In genomic region chr22:43747877-43748276, GRCh38 we compare ENCODE assay signal across 21 cellular contexts.
A peak's percentile ranks its signal among the peaks of the same experiment; 100 is the strongest.
DNase-seq lines count a peak whose midpoint lies in the region; ATAC-seq, FAIRE-seq and TF ChIP-seq lines count a peak whose summit lies in the region.
"Had no signal": no experiment of that assay in that cellular context is flagged by ENCODE, and none has a peak within 500 bp of the region (broad histone marks: within the 10 kb centered on the region; RNA-seq: fewer than 3 reads in every experiment).

No MANE protein-coding gene starts in this region.

- POLR2A ChIA-PET in GM12878 (lab: Charles Lee) = interaction anchor here (0.6 kb wide), 1 partner anchor 227 kb away, joined by 8 read pairs; no protein-coding TSS in a partner anchor

- H3K27ac Mint-ChIP-seq in GM23338 (no peak overlapping the region), CD14-positive monocyte (no peak overlapping the region)
- H3K27ac Mint-ChIP-seq: CD4-positive, alpha-beta memory T cell; IgD-negative memory B cell had no signal

- H3K9me3 Mint-ChIP-seq in GM23338 (no peaks in the 10 kb centered on the region), CD14-positive monocyte (peaks cover 0 to 1% (median 0%) of the 10 kb centered on the region in 7 donors)

- peaks cover 27% of the 10 kb centered on the region for H3K4me1 ChIP-seq in GM23338 (ENCODE audit: insufficient read depth)
- H3K4me1 ChIP-seq in GM12878 (ENCODE audit: control insufficient read depth, insufficient read depth, low read length) = no peaks in the 10 kb centered on the region
- no peaks in the 10 kb centered on the region for H3K4me1 ChIP-seq in osteoblast (ENCODE audit: insufficient read depth, low read length)
- H3K4me1 ChIP-seq: A549 had no signal

- in situ Hi-C loops in G401 (cut with HindIII; ENCODE audit: low sequenced_read_pairs) (no loop called here), GM12878 (cut with MboI) (no loop called here)

- H3K27me3 ChIP-seq in GM23338 (ENCODE audit: insufficient read depth) (no peaks in the 10 kb centered on the region), GM12878 (replicated peaks in 1 of 2; ENCODE audit: control insufficient read depth in 2 of 2, insufficient read depth in 2 of 2, low read length in 1 of 2) (no peaks in the 10 kb centered on the region), osteoblast (ENCODE audit: insufficient read depth, low read length) (peaks cover 3% of the 10 kb centered on the region)
- H3K27me3 ChIP-seq: BLaER1 had no signal

- H3K27me3 Mint-ChIP-seq in GM23338 (ENCODE audit: insufficient read depth, low read depth, poor library complexity) = peaks cover 12% of the 10 kb centered on the region
- peaks cover 1 to 10% (median 2%) of the 10 kb centered on the region in 3 donors for H3K27me3 Mint-ChIP-seq in CD14-positive monocyte (ENCODE audit: low read depth in 3 of 3)

- H3K36me3 Mint-ChIP-seq in GM23338 (ENCODE audit: low read depth) = no peaks in the 10 kb centered on the region
- no peaks in the 10 kb centered on the region for H3K36me3 Mint-ChIP-seq in CD14-positive monocyte
- H3K36me3 Mint-ChIP-seq: CD4-positive, alpha-beta memory T cell had no signal

- RAD21 ChIA-PET in GM12878 (lab: Charles Lee; ENCODE audit: unreplicated experiment) = no interaction called here

- SMC1A ChIA-PET in GM12878 (lab: Charles Lee; ENCODE audit: uncharacterized antibody, unreplicated experiment) = no interaction called here

- H3K27ac ChIP-seq in GM23338 (ENCODE audit: low read depth) (no peak overlapping the region), GM12878 (ENCODE audit: control insufficient read depth, insufficient read depth) (no peak overlapping the region), osteoblast (ENCODE audit: low read depth, low read length) (no peak overlapping the region)
- H3K27ac ChIP-seq: A549, BLaER1 had no signal

- peak; percentile 20 to 60; a peak in 3 of 4 replicates for TF ChIP-seq CTCF in GM23338 (conservative IDR thresholded peaks at IDR 0.05; ENCODE audit: low read depth in 2 of 2)
- TF ChIP-seq CTCF in GM12878 (IDR thresholded peaks at IDR 0.05 in 2 of 3, conservative IDR thresholded peaks at IDR 0.05 in 1 of 3; ENCODE audit: control insufficient read depth in 2 of 3, extremely low read depth in 1 of 3, insufficient read depth in 1 of 3, low read depth in 3 of 3, low read length in 3 of 3) = peak; percentile 11 to 34 (median 12); a peak in 2 of 6 replicates
- peak; percentile 5 for TF ChIP-seq CTCF in osteoblast (IDR thresholded peaks at IDR 0.05; ENCODE audit: extremely low read depth, low read depth, low read length)
- TF ChIP-seq CTCF in CD14-positive monocyte (IDR thresholded peaks at IDR 0.05) = no peak

- peaks cover 23% of the 10 kb centered on the region for H3K4me1 Mint-ChIP-seq in GM23338
- no peaks in the 10 kb centered on the region for H3K4me1 Mint-ChIP-seq in CD14-positive monocyte
- H3K4me1 Mint-ChIP-seq: IgD-negative memory B cell had no signal

- H2AFZ ChIP-seq in GM23338 (no peak overlapping the region), GM12878 (ENCODE audit: control insufficient read depth, low read depth, low read length) (no peak overlapping the region), osteoblast (ENCODE audit: low read length) (no peak overlapping the region)

- intact Hi-C loops in GM12878 (cut with micrococcal nuclease; ENCODE audit: unreplicated experiment) = loop anchor here (10.0 kb wide), 1 partner anchor 137 kb away; no protein-coding TSS in a partner anchor
- intact Hi-C loops in CD14-positive monocyte (cut with micrococcal nuclease) = no loop called here

- no peaks in the 10 kb centered on the region for H4K20me1 ChIP-seq in GM23338 (replicated peaks; ENCODE audit: insufficient read depth)
- H4K20me1 ChIP-seq in GM12878 (ENCODE audit: control insufficient read depth, insufficient read depth) = no peaks in the 10 kb centered on the region
- H4K20me1 ChIP-seq in osteoblast (ENCODE audit: insufficient read depth, low read length) = no peaks in the 10 kb centered on the region
- H4K20me1 ChIP-seq: BLaER1 had no signal

- H3K79me2 ChIP-seq in GM23338 (replicated peaks; ENCODE audit: insufficient read depth) (no peaks in the 10 kb centered on the region), GM12878 (ENCODE audit: control insufficient read depth, insufficient read depth, low read length) (no peaks in the 10 kb centered on the region), osteoblast (ENCODE audit: insufficient read depth, low read length) (no peaks in the 10 kb centered on the region)

- H3K4me2 ChIP-seq in GM23338 = no peak overlapping the region
- no peak overlapping the region for H3K4me2 ChIP-seq in GM12878 (ENCODE audit: control insufficient read depth, insufficient read depth)
- H3K4me2 ChIP-seq in osteoblast (ENCODE audit: insufficient read depth, low read length) = no peak overlapping the region
- H3K4me2 ChIP-seq: A549, BLaER1 had no signal

- H3K9ac ChIP-seq in GM12878 (ENCODE audit: control insufficient read depth, insufficient read depth, low read length) = no peak overlapping the region
- H3K9ac ChIP-seq: BLaER1 had no signal

- H3K4me3 Mint-ChIP-seq in GM23338 = no peak overlapping the region
- H3K4me3 Mint-ChIP-seq in CD14-positive monocyte = no peak overlapping the region
- H3K4me3 Mint-ChIP-seq: CD4-positive, alpha-beta memory T cell; IgD-negative memory B cell had no signal

- TF ChIP-seq EP300 in GM12878 (IDR thresholded peaks at IDR 0.05; ENCODE audit: borderline replicate concordance in 1 of 2, control insufficient read depth in 1 of 2, low read depth in 2 of 2, low read length in 2 of 2) = no peak

- no TSS peak for BruUV-seq in GM12878 (replicated peaks; lab: Mats Ljungman, UMichigan)

- 48% methylated on average over 6 of the region's 6 CpGs for WGBS in GM12878 (ENCODE audit: insufficient coverage, insufficient replicate concordance, low lambda C conversion rate, missing lambda C conversion rate)

- CTCF ChIA-PET in GM12878 (lab: Yijun Ruan, JAX) = interaction anchor here (1.6 kb wide), 1 partner anchor 137 kb away, joined by 4 read pairs; no protein-coding TSS in a partner anchor

- no peak for TF ChIP-seq POLR2A in GM12878 (IDR thresholded peaks at IDR 0.05; ENCODE audit: low read depth, low read length)

- no peaks in the 10 kb centered on the region for H3K9me3 ChIP-seq in GM12878 (replicated peaks; ENCODE audit: control insufficient read depth, insufficient read depth, low read length)
- H3K9me3 ChIP-seq in osteoblast (ENCODE audit: low read depth, low read length) = no peaks in the 10 kb centered on the region
- H3K9me3 ChIP-seq: A549, BLaER1 had no signal

- H3K4me3 ChIP-seq in GM23338 = no peak overlapping the region
- H3K4me3 ChIP-seq in GM12878 = no peak overlapping the region
- H3K4me3 ChIP-seq in osteoblast (ENCODE audit: insufficient read depth, low read length) = no peak overlapping the region
- H3K4me3 ChIP-seq: A549, BLaER1 had no signal

- H3F3A ChIP-seq in GM23338 (replicated peaks; ENCODE audit: low read depth) = 0 out of 2 replicates have a peak, but pooled peaks cover 2% of the 10 kb centered on the region

- peak; percentile 57 for TF ChIP-seq RAD21 in GM12878 (IDR thresholded peaks at IDR 0.05; ENCODE audit: insufficient read depth, low read depth, low read length)

- no peaks in the 10 kb centered on the region; the same call in 1 of the 2 replicates for H3K9me2 ChIP-seq in GM23338 (ENCODE audit: insufficient read depth)

- ATAC-seq in GM23338 (no peak), GM12878 (no peak)
- ATAC-seq: A549, Right ventricle myocardium inferior had no signal

- DNase-seq in G401 (ENCODE audit: low spot score) (peak; percentile 16), GM23338 (ENCODE audit: low spot score) (no peak), GM12878 (ENCODE audit: low read depth, low spot score) (no peak), osteoblast (ENCODE audit: insufficient read length, low spot score, missing footprints) (no peak), CD14-positive monocyte (ENCODE audit: low spot score) (no peak), NCI-H345 treated with DMSO at 0.1 percent for 48 hours (lab: John Stamatoyannopoulos, UW; ENCODE audit: unreplicated experiment) (no peak)
- no peak for DNase-seq in effector CD8-positive, alpha-beta T cell (lab: John Stamatoyannopoulos, UW)
- DNase-seq: CD4-positive, alpha-beta memory T cell; DND-41; GOT3; MV-4-11; NCI-H1105 treated with DMSO at 0.1 percent for 48 hours; NCI-H2029 treated with DMSO at 0.1 percent for 48 hours; NCI-H2171; NCI-H345; NCI-H526; OCI-M1 had no signal

- H3K36me3 ChIP-seq in GM23338 (ENCODE audit: insufficient read depth) = no peaks in the 10 kb centered on the region
- H3K36me3 ChIP-seq in GM12878 (ENCODE audit: control insufficient read depth in 2 of 2, insufficient read depth in 2 of 2, low read length in 1 of 2) = no peaks in the 10 kb centered on the region
- no peaks in the 10 kb centered on the region for H3K36me3 ChIP-seq in osteoblast (ENCODE audit: insufficient read depth, low read length)
- H3K36me3 ChIP-seq: BLaER1 had no signal

- no peak for FAIRE-seq in GM12878 (lab: Jason Lieb, UNC)
- FAIRE-seq: A549 had no signal

TF ChIP-seq in GM23338, 12 proteins besides CTCF, POLR2A, EP300 and RAD21:
- TF ChIP-seq EZH2 (IDR thresholded peaks at IDR 0.05; ENCODE audit: low read depth, unreplicated experiment) = no peak

TF ChIP-seq in GM12878, 131 proteins besides CTCF, POLR2A, EP300 and RAD21:
- TF ChIP-seq MAX (IDR thresholded peaks at IDR 0.05; ENCODE audit: low read depth, low read length) = no peak
- peak; percentile 36; the same call in 1 of the 2 replicates for TF ChIP-seq SMC3 (IDR thresholded peaks at IDR 0.05; ENCODE audit: borderline replicate concordance, low read length)
TF ChIP-seq in GM12878: peak in this region for 1.
